Comparison of ENCODE assay signal across 8 cellular contexts in the genomic region with DNA sequence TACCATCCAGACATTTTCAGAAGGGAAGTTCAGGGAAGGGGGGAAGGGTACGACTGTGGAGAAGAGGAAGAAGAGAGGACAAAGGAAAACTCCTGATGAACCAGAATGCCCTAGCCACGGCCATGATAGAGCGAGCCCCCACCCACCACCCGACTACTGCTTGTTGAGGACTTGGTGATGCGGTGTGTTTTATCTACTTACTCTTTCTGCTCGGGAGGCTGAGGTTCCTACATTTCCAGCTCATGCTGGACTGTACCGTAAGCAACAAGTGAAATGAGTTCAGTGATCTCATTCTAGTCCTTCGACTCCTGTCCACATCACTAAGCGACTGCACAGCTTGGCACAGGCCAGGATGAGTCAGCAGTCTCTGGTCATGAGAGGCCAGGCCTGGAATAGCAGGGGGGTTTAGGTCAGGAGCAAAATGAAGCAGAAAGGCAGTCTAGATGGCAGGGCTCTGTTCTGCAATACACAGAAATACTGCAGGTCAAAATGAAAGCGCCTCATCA.
DNase-seq lines count a peak whose midpoint lies in the region; ATAC-seq and TF ChIP-seq lines count a peak whose summit lies in the region.

No MANE protein-coding gene starts in this region.

- H3K27ac ChIP-seq in liver (ENCODE audit: low read depth in 1 of 2, low read length in 2 of 2) (peak overlapping the region; percentile 89 to 93), subcutaneous abdominal adipose tissue (ENCODE audit: low read depth, low read length) (peak overlapping the region; percentile 99)

- ATAC-seq in HG02588 (IDR thresholded peaks at IDR 0.05; ENCODE audit: unreplicated experiment) = no peak
- no peak for ATAC-seq in GM21381 (IDR thresholded peaks at IDR 0.05; ENCODE audit: unreplicated experiment)
- no peak for ATAC-seq in GM19452 (IDR thresholded peaks at IDR 0.05; ENCODE audit: unreplicated experiment)

- H3K4me3 ChIP-seq in BJ (ENCODE audit: low read depth, low read length) (peak overlapping the region; percentile 53), liver (ENCODE audit: low read depth in 1 of 3, low read length in 3 of 3) (peak overlapping the region in 1 of 3 donors; percentile 12), subcutaneous abdominal adipose tissue (ENCODE audit: low read depth in 1 of 5, low read length in 5 of 5) (peak overlapping the region; percentile 61 to 74 (median 70))

- TF ChIP-seq CTCF in BJ (IDR thresholded peaks at IDR 0.05; ENCODE audit: insufficient read depth, low read depth, low read length) (no peak), liver (IDR thresholded peaks at IDR 0.05; ENCODE audit: low read depth, low read length, missing input control) (no peak)

- POLR2A ChIA-PET in BJ (lab: Charles Lee) = interaction anchor here (0.8 to 1.0 kb wide), 2 partner anchors 25 to 60 kb away, joined by 3 read pairs; no protein-coding TSS in a partner anchor

- H3K36me3 ChIP-seq in BJ (ENCODE audit: control insufficient read depth, insufficient read depth, low read length) (no peaks in the 10 kb centered on the region), liver (ENCODE audit: control insufficient read depth in 4 of 4, insufficient read depth in 3 of 4, low read depth in 1 of 4, low read length in 3 of 4) (no peaks in the 10 kb centered on the region), subcutaneous abdominal adipose tissue (ENCODE audit: control insufficient read depth in 5 of 5, insufficient read depth in 5 of 5, low read length in 5 of 5) (no peaks in the 10 kb centered on the region)

- peak overlapping the region in 1 of 2 donors; percentile 79 for H3K9ac ChIP-seq in liver (ENCODE audit: low read depth in 1 of 2, low read length in 2 of 2)
- H3K9ac ChIP-seq in subcutaneous abdominal adipose tissue (ENCODE audit: low read length in 5 of 5) = peak overlapping the region; percentile 29 to 86 (median 82)

- CTCF ChIA-PET in BJ (lab: Yijun Ruan, JAX) = interaction anchor here (1.6 kb wide), 1 partner anchor 174 kb away, joined by 3 read pairs; no protein-coding TSS in a partner anchor

- H3K9me3 ChIP-seq in liver (ENCODE audit: control insufficient read depth in 4 of 4, low read length in 3 of 4) (no peaks in the 10 kb centered on the region), subcutaneous abdominal adipose tissue (ENCODE audit: control insufficient read depth in 5 of 5, low read length in 5 of 5) (no peaks in the 10 kb centered on the region)

- DNase-seq in BJ (ENCODE audit: low read depth) (peak; percentile 84), NCI-H446 treated with DMSO at 0.1 percent for 48 hours (lab: John Stamatoyannopoulos, UW) (peak; percentile 77), dermis blood vessel endothelial cell (peak; percentile 98)

- H3K4me1 ChIP-seq in liver (ENCODE audit: control insufficient read depth in 4 of 4, insufficient read depth in 4 of 4, low read length in 3 of 4) = peaks cover 0 to 25% (median 4%) of the 10 kb centered on the region in 4 donors
- H3K4me1 ChIP-seq in subcutaneous abdominal adipose tissue (ENCODE audit: control insufficient read depth in 5 of 5, insufficient read depth in 5 of 5, low read length in 5 of 5) = peaks cover 0 to 60% (median 52%) of the 10 kb centered on the region in 5 donors

- TF ChIP-seq RAD21 in liver (IDR thresholded peaks at IDR 0.05) = peak; percentile 66 to 71

- no peaks in the 10 kb centered on the region for H3K27me3 ChIP-seq in BJ (ENCODE audit: control insufficient read depth, insufficient read depth, low read length)
- no peaks in the 10 kb centered on the region for H3K27me3 ChIP-seq in liver (ENCODE audit: control insufficient read depth in 4 of 4, insufficient read depth in 4 of 4, low read length in 3 of 4)
- no peaks in the 10 kb centered on the region for H3K27me3 ChIP-seq in subcutaneous abdominal adipose tissue (ENCODE audit: control insufficient read depth in 5 of 5, insufficient read depth in 4 of 5, low read length in 5 of 5)

- WGBS in liver = 42% methylated on average over 10 of the region's 10 CpGs

TF ChIP-seq in liver, 16 proteins besides CTCF, POLR2A, EP300 and RAD21:
- TF ChIP-seq EGR1 (IDR thresholded peaks at IDR 0.05; ENCODE audit: low read depth in 2 of 2) (no peak), JUND (IDR thresholded peaks at IDR 0.05) (peak; percentile 97), SP1 (IDR thresholded peaks at IDR 0.05) (peak; percentile 39), FOXA2 (IDR thresholded peaks at IDR 0.05) (no peak), HNF4G (IDR thresholded peaks at IDR 0.05) (no peak), NR2F2 (IDR thresholded peaks at IDR 0.05) (peak; percentile 69), GABPA (IDR thresholded peaks at IDR 0.05 in 1 of 2, conservative IDR thresholded peaks at IDR 0.05 in 1 of 2) (no peak), TAF1 (conservative IDR thresholded peaks at IDR 0.05) (no peak), YY1 (IDR thresholded peaks at IDR 0.05) (peak; percentile 67), HNF4A (conservative IDR thresholded peaks at IDR 0.05) (peak; percentile 59 to 78), FOXA1 (IDR thresholded peaks at IDR 0.05) (no peak), RXRA (IDR thresholded peaks at IDR 0.05) (peak; percentile 89 to 95)
- TF ChIP-seq, protein P1, sequence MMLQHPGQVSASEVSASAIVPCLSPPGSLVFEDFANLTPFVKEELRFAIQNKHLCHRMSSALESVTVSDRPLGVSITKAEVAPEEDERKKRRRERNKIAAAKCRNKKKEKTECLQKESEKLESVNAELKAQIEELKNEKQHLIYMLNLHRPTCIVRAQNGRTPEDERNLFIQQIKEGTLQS (IDR thresholded peaks at IDR 0.05) = peak; percentile 88
- TF ChIP-seq, protein P2, sequence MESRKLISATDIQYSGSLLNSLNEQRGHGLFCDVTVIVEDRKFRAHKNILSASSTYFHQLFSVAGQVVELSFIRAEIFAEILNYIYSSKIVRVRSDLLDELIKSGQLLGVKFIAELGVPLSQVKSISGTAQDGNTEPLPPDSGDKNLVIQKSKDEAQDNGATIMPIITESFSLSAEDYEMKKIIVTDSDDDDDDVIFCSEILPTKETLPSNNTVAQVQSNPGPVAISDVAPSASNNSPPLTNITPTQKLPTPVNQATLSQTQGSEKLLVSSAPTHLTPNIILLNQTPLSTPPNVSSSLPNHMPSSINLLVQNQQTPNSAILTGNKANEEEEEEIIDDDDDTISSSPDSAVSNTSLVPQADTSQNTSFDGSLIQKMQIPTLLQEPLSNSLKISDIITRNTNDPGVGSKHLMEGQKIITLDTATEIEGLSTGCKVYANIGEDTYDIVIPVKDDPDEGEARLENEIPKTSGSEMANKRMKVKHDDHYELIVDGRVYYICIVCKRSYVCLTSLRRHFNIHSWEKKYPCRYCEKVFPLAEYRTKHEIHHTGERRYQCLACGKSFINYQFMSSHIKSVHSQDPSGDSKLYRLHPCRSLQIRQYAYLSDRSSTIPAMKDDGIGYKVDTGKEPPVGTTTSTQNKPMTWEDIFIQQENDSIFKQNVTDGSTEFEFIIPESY (IDR thresholded peaks at IDR 0.05) = no peak
- TF ChIP-seq, protein P3, sequence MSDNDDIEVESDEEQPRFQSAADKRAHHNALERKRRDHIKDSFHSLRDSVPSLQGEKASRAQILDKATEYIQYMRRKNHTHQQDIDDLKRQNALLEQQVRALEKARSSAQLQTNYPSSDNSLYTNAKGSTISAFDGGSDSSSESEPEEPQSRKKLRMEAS (IDR thresholded peaks at IDR 0.05) = peak; percentile 74
- TF ChIP-seq, protein P4, sequence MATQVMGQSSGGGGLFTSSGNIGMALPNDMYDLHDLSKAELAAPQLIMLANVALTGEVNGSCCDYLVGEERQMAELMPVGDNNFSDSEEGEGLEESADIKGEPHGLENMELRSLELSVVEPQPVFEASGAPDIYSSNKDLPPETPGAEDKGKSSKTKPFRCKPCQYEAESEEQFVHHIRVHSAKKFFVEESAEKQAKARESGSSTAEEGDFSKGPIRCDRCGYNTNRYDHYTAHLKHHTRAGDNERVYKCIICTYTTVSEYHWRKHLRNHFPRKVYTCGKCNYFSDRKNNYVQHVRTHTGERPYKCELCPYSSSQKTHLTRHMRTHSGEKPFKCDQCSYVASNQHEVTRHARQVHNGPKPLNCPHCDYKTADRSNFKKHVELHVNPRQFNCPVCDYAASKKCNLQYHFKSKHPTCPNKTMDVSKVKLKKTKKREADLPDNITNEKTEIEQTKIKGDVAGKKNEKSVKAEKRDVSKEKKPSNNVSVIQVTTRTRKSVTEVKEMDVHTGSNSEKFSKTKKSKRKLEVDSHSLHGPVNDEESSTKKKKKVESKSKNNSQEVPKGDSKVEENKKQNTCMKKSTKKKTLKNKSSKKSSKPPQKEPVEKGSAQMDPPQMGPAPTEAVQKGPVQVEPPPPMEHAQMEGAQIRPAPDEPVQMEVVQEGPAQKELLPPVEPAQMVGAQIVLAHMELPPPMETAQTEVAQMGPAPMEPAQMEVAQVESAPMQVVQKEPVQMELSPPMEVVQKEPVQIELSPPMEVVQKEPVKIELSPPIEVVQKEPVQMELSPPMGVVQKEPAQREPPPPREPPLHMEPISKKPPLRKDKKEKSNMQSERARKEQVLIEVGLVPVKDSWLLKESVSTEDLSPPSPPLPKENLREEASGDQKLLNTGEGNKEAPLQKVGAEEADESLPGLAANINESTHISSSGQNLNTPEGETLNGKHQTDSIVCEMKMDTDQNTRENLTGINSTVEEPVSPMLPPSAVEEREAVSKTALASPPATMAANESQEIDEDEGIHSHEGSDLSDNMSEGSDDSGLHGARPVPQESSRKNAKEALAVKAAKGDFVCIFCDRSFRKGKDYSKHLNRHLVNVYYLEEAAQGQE (IDR thresholded peaks at IDR 0.05) = peak; percentile 53
TF ChIP-seq in liver: peak in this region for 9.
